In the genomic region with DNA sequence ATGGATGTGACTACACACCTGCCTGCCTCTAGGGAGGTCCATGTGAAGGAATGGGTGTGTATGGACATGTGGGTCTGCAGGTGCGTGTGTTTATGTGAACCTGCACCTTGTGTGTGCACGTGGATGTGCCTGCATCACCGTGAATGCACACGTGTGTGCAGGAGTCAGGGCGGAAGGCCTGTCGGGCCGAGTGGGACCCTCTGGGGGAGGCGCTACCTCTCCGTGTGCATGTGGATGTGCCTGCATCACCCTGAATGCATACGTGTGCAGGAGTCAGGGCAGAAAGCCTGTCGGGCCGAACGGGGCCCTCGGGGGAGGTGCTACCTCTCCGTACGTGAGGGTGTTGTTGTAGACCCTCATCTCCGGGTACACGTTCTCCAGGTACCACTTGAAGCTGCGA, we compare ENCODE assay signal across 21 cellular contexts.
"Had no signal": no experiment of that assay in that cellular context is flagged by ENCODE, and none has a peak within 500 bp of the region (broad histone marks: within the 10 kb centered on the region; RNA-seq: fewer than 3 reads in every experiment).

No MANE protein-coding gene starts in this region.

- H3K4me3 ChIP-seq: MG63, Peyer's patch, SJCRH30 had no signal

- H3K4me1 ChIP-seq: SJCRH30 had no signal

- H3K9me3 ChIP-seq: MG63, Peyer's patch, SJCRH30 had no signal

- ATAC-seq: Right ventricle myocardium inferior had no signal

- FAIRE-seq: HTR-8/SVneo had no signal

- H3K36me3 ChIP-seq: MG63, Peyer's patch, SJCRH30 had no signal

- H3K27ac ChIP-seq: HL-60, Peyer's patch, SJCRH30 had no signal

- DNase-seq: Karpas-422, KG1, MG63, NCI-H1092 treated with DMSO at 0.1 percent for 48 hours, NCI-H1436, NCI-H187, NCI-H2029, NCI-H2081 treated with DMSO at 0.1 percent for 48 hours, NCI-H2171, NCI-H226, NCI-H446, NCI-H510A, NCI-H524 treated with DMSO at 0.1 percent for 48 hours, NCI-H69, NCI-H774, Peyer's patch, SHP77 treated with DMSO at 0.1 percent for 48 hours, SJCRH30 had no signal
